19 cellular contexts compared by ENCODE assay signal in genomic region chr6:17269840-17270239, GRCh38. TPM values are rescaled to one million over a fixed set of nuclear protein-coding genes. Genes with fewer than 3 reads are reported as not detected.
A peak's percentile ranks its signal among the peaks of the same experiment; 100 is the strongest.
DNase-seq lines count a peak whose midpoint lies in the region; ATAC-seq and TF ChIP-seq lines count a peak whose summit lies in the region.
"Had no signal": no experiment of that assay in that cellular context is flagged by ENCODE, and none has a peak within 500 bp of the region (broad histone marks: within the 10 kb centered on the region; RNA-seq: fewer than 3 reads in every experiment).

No MANE protein-coding gene starts in this region.

- peaks cover 1% of the 10 kb centered on the region for H3K27me3 Mint-ChIP-seq in activated CD8-positive, alpha-beta T cell treated with anti-CD3 and anti-CD28 coated beads, Interleukin-2, amount 10 ng/mL, durations not matched to agents 7 days and 5 days (ENCODE audit: low read depth)

- H3K9me3 Mint-ChIP-seq in activated CD8-positive, alpha-beta T cell treated with anti-CD3 and anti-CD28 coated beads, Interleukin-2, amount 10 ng/mL, durations not matched to agents 7 days and 5 days (ENCODE audit: insufficient read depth), result no peaks in the 10 kb centered on the region
- H3K9me3 Mint-ChIP-seq: T-helper 2 cell treated with Interferon-gamma antibody and Interleukin-4, amounts not matched to agents 5 μg/mL and 100 μg/mL, for 36 hours had no signal

- peak overlapping the region; percentile 25 for H3K27ac ChIP-seq in AG04450 (ENCODE audit: low read depth, low read length)
- peak overlapping the region in 31 of 59 donors; percentile 1 to 73 (median 43) for H3K27ac ChIP-seq in dorsolateral prefrontal cortex
- H3K27ac ChIP-seq: colonic mucosa, SJCRH30 had no signal

- intact Hi-C loops in dorsolateral prefrontal cortex (cut with DNase I), result no loop called here

- DNase-seq in AG04450 (ENCODE audit: low read depth, low spot score) (peak; percentile 37), NCI-H226 (peak; percentile 56), dorsolateral prefrontal cortex (no peak), myocyte (ENCODE audit: low read depth) (peak; percentile 77), NCI-H2081 treated with DMSO at 0.1 percent for 48 hours (lab: John Stamatoyannopoulos, UW) (no peak)
- DNase-seq in activated CD8-positive, alpha-beta T cell treated with anti-CD3 and anti-CD28 coated beads, Interleukin-2, amount 10 ng/mL, durations not matched to agents 7 days and 5 days, result no peak
- DNase-seq: ACHN; activated effector memory CD4-positive, alpha-beta T cell treated with anti-CD3 and anti-CD28 coated beads, Interleukin-2, amount 50 U/mL, for 16 hours; colonic mucosa; MG63; NCI-H2029; NCI-H524; SJCRH30; stimulated activated naive CD4-positive, alpha-beta T cell treated with Interleukin-2 at 50 U/mL for 16 hours had no signal

- POLR2A ChIA-PET in AG04450 (lab: Yijun Ruan, JAX), result interaction anchor here (1.5 kb wide), 1 partner anchor 101 kb away, joined by 5 read pairs; no protein-coding TSS in a partner anchor
- POLR2A ChIA-PET in activated CD8-positive, alpha-beta T cell treated with anti-CD3 and anti-CD28 coated beads, Interleukin-2, amount 10 ng/mL, durations not matched to agents 7 days and 5 days (lab: Charles Lee), result no interaction called here

- TF ChIP-seq CTCF in AG04450 (IDR thresholded peaks at IDR 0.05; ENCODE audit: low read depth, low read length) (no peak), dorsolateral prefrontal cortex (IDR thresholded peaks at IDR 0.05 in 54 of 56, conservative IDR thresholded peaks at IDR 0.05 in 2 of 56; ENCODE audit: low read depth in 1 of 56, partially characterized antibody in 56 of 56) (no peak)

- no peak overlapping the region for H3K27ac Mint-ChIP-seq in activated CD8-positive, alpha-beta T cell treated with anti-CD3 and anti-CD28 coated beads, Interleukin-2, amount 10 ng/mL, durations not matched to agents 7 days and 5 days
- H3K27ac Mint-ChIP-seq: nephron; T-helper 2 cell treated with Interferon-gamma antibody and Interleukin-4, amounts not matched to agents 5 μg/mL and 100 μg/mL, for 36 hours had no signal

- H3K9me3 ChIP-seq in AG04450 (ENCODE audit: control insufficient read depth, insufficient read depth, low read length), result no peaks in the 10 kb centered on the region
- H3K9me3 ChIP-seq: colonic mucosa, MG63, SJCRH30 had no signal

- H3K4me3 ChIP-seq in AG04450 (ENCODE audit: low read depth, low read length) (no peak overlapping the region), dorsolateral prefrontal cortex (no peak overlapping the region)
- H3K4me3 ChIP-seq: colonic mucosa, MG63, SJCRH30 had no signal

- H3K4me1 Mint-ChIP-seq in activated CD8-positive, alpha-beta T cell treated with anti-CD3 and anti-CD28 coated beads, Interleukin-2, amount 10 ng/mL, durations not matched to agents 7 days and 5 days (ENCODE audit: low read depth), result no peaks in the 10 kb centered on the region
- H3K4me1 Mint-ChIP-seq: nephron had no signal

- no peak overlapping the region for H3K4me3 Mint-ChIP-seq in activated CD8-positive, alpha-beta T cell treated with anti-CD3 and anti-CD28 coated beads, Interleukin-2, amount 10 ng/mL, durations not matched to agents 7 days and 5 days
- H3K4me3 Mint-ChIP-seq: nephron; T-helper 2 cell treated with Interferon-gamma antibody and Interleukin-4, amounts not matched to agents 5 μg/mL and 100 μg/mL, for 36 hours had no signal

- H3K36me3 Mint-ChIP-seq in activated CD8-positive, alpha-beta T cell treated with anti-CD3 and anti-CD28 coated beads, Interleukin-2, amount 10 ng/mL, durations not matched to agents 7 days and 5 days (ENCODE audit: low read depth), result no peaks in the 10 kb centered on the region

- H3K27me3 ChIP-seq in AG04450 (ENCODE audit: control insufficient read depth, insufficient read depth, low read length) (no peaks in the 10 kb centered on the region), dorsolateral prefrontal cortex (no peaks in the 10 kb centered on the region)
- H3K27me3 ChIP-seq: colonic mucosa, MG63, SJCRH30 had no signal

- CTCF ChIA-PET in AG04450 (lab: Charles Lee), result interaction anchor here (0.7 to 1.4 kb wide), 3 partner anchors 130 to 499 kb away, joined by 3 to 4 read pairs (median 3); no protein-coding TSS in a partner anchor
- CTCF ChIA-PET in activated CD8-positive, alpha-beta T cell treated with anti-CD3 and anti-CD28 coated beads, Interleukin-2, amount 10 ng/mL, durations not matched to agents 7 days and 5 days (lab: Charles Lee), result no interaction called here

- ATAC-seq in HG02678 (IDR thresholded peaks at IDR 0.05; ENCODE audit: unreplicated experiment), result no peak
- ATAC-seq in GM18868 (IDR thresholded peaks at IDR 0.05; ENCODE audit: unreplicated experiment), result no peak
- ATAC-seq in activated CD8-positive, alpha-beta T cell treated with anti-CD3 and anti-CD28 coated beads, Interleukin-2, amount 10 ng/mL, durations not matched to agents 7 days and 5 days, result no peak
- ATAC-seq: activated CD4-positive, CD25-positive, alpha-beta regulatory T cell treated with anti-CD3 and anti-CD28 coated beads, Interleukin-2, amount 50 U/mL, for 24 hours had no signal

RNA-seq across cellular contexts. Expression of gene RBM24, which starts 11.3 kb away (rescaled TPM):
- polyA plus RNA-seq in AG04450 (2011; rRNA removed), result 9.1 and 11.3 TPM in 2 replicates
- 17.4 and 24.8 TPM in 2 replicates for polyA minus RNA-seq in AG04450 (2011; rRNA and poly(A)+ RNA removed)
- total RNA-seq in dorsolateral prefrontal cortex (10 to 100 TPM in 45 of 120 experiments, 1 to 10 TPM in 75; 3.6 to 19.5 (median 9.2) TPM), myocyte (230 and 289 TPM in 2 replicates)
- polyA plus RNA-seq in myocyte (2012), result 60.4 TPM
- not detected for total RNA-seq in activated CD8-positive, alpha-beta T cell treated with anti-CD3 and anti-CD28 coated beads, Interleukin-2, amount 10 ng/mL, durations not matched to agents 7 days and 5 days

Comparison
In these comparisons a context has a peak if more than half of its experiments do, and no peak if none do; other contexts are left out.
1. DNase-seq: peak in AG04450 (single experiment), NCI-H226 (single experiment) and myocyte (single experiment); none in dorsolateral prefrontal cortex (0 of 10), NCI-H2081 treated with DMSO at 0.1 percent for 48 hours (single experiment) and activated CD8-positive, alpha-beta T cell treated with anti-CD3 and anti-CD28 coated beads, Interleukin-2, amount 10 ng/mL, durations not matched to agents 7 days and 5 days (single experiment).
2. RNA of gene RBM24, which starts 11.3 kb away (total RNA-seq): 230 to 289 TPM in myocyte; 3.6 to 19.5 TPM in dorsolateral prefrontal cortex and not detected in activated CD8-positive, alpha-beta T cell treated with anti-CD3 and anti-CD28 coated beads, Interleukin-2, amount 10 ng/mL, durations not matched to agents 7 days and 5 days; every median in the first group is over 10 times any median in the second.